Comparison of ENCODE assay signal across 8 cellular contexts in the genomic region with DNA sequence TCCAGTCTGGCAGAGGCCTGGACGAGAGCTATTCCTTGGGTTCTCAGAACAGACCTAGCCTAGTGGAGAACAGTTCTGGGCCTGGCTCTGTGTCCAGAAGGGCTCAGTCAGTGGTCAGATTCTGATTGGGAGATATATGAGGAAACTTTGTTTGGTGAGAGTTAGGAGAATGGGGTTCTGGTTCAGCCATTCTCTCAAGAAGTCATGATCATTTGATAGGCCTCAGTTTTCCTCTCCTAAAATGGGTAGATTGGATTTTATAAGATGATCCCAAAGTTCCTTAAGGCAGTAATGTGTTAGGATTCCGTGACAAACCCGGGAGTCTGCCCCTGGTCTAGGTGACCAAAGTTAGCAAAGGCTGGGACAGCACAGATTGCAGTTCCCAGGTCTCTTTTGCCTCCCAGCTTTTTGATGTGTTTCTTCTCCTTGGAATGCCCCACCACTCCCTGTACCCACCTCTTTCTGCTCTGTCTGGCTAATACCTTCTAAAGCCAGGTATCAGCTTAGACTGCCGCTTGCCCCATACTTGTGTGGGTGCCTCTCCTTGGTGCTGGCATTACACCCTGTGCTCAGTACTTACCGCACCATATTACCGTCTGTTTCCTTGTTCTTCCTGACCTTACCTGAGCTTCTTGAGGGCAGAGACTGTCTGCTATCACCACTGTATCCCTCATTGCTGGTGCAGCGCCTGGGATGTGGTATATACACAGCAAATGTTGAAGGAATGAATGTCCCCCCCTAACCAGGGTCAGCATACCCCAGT. TPM values are rescaled to one million over a fixed set of nuclear protein-coding genes. Genes with fewer than 3 reads are reported as not detected.
DNase-seq lines count a peak whose midpoint lies in the region; ATAC-seq and TF ChIP-seq lines count a peak whose summit lies in the region.

No MANE protein-coding gene starts in this region.

- WGBS in tibial nerve, 2 donors = 68 to 70% methylated on average over 7 of the region's 7 CpGs

- no peak for TF ChIP-seq POLR2A in tibial nerve (IDR thresholded peaks at IDR 0.05)

- H3K4me1 Mint-ChIP-seq in activated T-cell treated with anti-CD3 and anti-CD28 coated beads, Interleukin-2, amount 50 U/mL, for 4 hours (ENCODE audit: low read depth) = peaks cover 91% of the 10 kb centered on the region
- H3K4me1 Mint-ChIP-seq in chondrocyte (ENCODE audit: low read depth) = peaks cover 76% of the 10 kb centered on the region

- H3K36me3 ChIP-seq in mucosa of stomach (ENCODE audit: control insufficient read depth, insufficient read depth, low read length) (no peaks in the 10 kb centered on the region), tibial nerve (no peaks in the 10 kb centered on the region)

- H3K9ac ChIP-seq in mucosa of stomach (ENCODE audit: low read length) = peak overlapping the region; percentile 29

- H3K27me3 Mint-ChIP-seq in activated T-cell treated with anti-CD3 and anti-CD28 coated beads, Interleukin-2, amount 50 U/mL, for 4 hours (ENCODE audit: low read depth) = no peaks in the 10 kb centered on the region
- no peaks in the 10 kb centered on the region for H3K27me3 Mint-ChIP-seq in chondrocyte (ENCODE audit: low read depth)

- peaks cover 66% of the 10 kb centered on the region for H3K4me1 ChIP-seq in mucosa of stomach (ENCODE audit: control insufficient read depth, insufficient read depth, low read length)
- H3K4me1 ChIP-seq in tibial nerve = peaks cover 0 to 78% (median 66%) of the 10 kb centered on the region in 4 donors

- H3K4me3 ChIP-seq in mucosa of stomach (ENCODE audit: low read length) = no peak overlapping the region
- no peak overlapping the region for H3K4me3 ChIP-seq in tibial nerve

- H3K9me3 ChIP-seq in mucosa of stomach (ENCODE audit: control insufficient read depth, low read length) (no peaks in the 10 kb centered on the region), tibial nerve (peaks cover 0 to 6% (median 0%) of the 10 kb centered on the region in 4 donors)

- no peak for DNase-seq in activated T-cell treated with anti-CD3 and anti-CD28 coated beads, Interleukin-2, amount 50 U/mL, for 4 hours
- no peak for DNase-seq in activated T-cell treated with anti-CD3 and anti-CD28 coated beads, Interleukin-2, amount 50 U/mL, for 1 hour
- no peak for DNase-seq in chondrocyte (ENCODE audit: low spot score)
- no peak for DNase-seq in tibial nerve (ENCODE audit: low spot score in 2 of 2)
- DNase-seq in ureter (ENCODE audit: low spot score) = no peak
- no peak for DNase-seq in effector CD4-positive, alpha-beta T cell
- no peak for DNase-seq in amygdala (lab: John Stamatoyannopoulos, UW)

- TF ChIP-seq CTCF in chondrocyte (IDR thresholded peaks at IDR 0.05) (no peak), tibial nerve (IDR thresholded peaks at IDR 0.05) (no peak)

- peaks cover 4% of the 10 kb centered on the region for H3K9me3 Mint-ChIP-seq in activated T-cell treated with anti-CD3 and anti-CD28 coated beads, Interleukin-2, amount 50 U/mL, for 4 hours
- H3K9me3 Mint-ChIP-seq in chondrocyte (ENCODE audit: low read depth) = peaks cover 9% of the 10 kb centered on the region

- no peak for TF ChIP-seq EP300 in tibial nerve (IDR thresholded peaks at IDR 0.05)

- peak overlapping the region; percentile 72 for H3K27ac Mint-ChIP-seq in chondrocyte (ENCODE audit: unreplicated experiment)

- ATAC-seq in activated T-cell treated with anti-CD3 and anti-CD28 coated beads, Interleukin-2, amount 50 U/mL, for 4 hours = no peak

- peaks cover 24% of the 10 kb centered on the region for H3K36me3 Mint-ChIP-seq in activated T-cell treated with anti-CD3 and anti-CD28 coated beads, Interleukin-2, amount 50 U/mL, for 4 hours (ENCODE audit: insufficient read depth)
- peaks cover 4% of the 10 kb centered on the region for H3K36me3 Mint-ChIP-seq in chondrocyte (ENCODE audit: low read depth)

- peak overlapping the region; percentile 8 to 93 (median 65) for H3K27ac ChIP-seq in tibial nerve

- peak overlapping the region; percentile 72 for H3K4me3 Mint-ChIP-seq in activated T-cell treated with anti-CD3 and anti-CD28 coated beads, Interleukin-2, amount 50 U/mL, for 4 hours
- no peak overlapping the region for H3K4me3 Mint-ChIP-seq in chondrocyte (ENCODE audit: unreplicated experiment)

- H3K27me3 ChIP-seq in mucosa of stomach (ENCODE audit: control insufficient read depth, insufficient read depth, low read length) (no peaks in the 10 kb centered on the region), tibial nerve (no peaks in the 10 kb centered on the region)

RNA-seq across cellular contexts. Expression of gene SUSD6, which starts 25.5 kb away (rescaled TPM):
- 100 to 1,000 TPM in 2 of 3 donors, 10 to 100 TPM in 1; 97.4 to 108 (median 103) TPM for total RNA-seq in activated T-cell treated with anti-CD3 and anti-CD28 coated beads, Interleukin-2, amount 50 U/mL, for 4 hours
- 49.1 to 51.6 TPM (median 49.3 TPM) in 3 replicates for total RNA-seq in chondrocyte
- total RNA-seq in tibial nerve = 10 to 100 TPM; 54.4 to 66.3 (median 57.7) TPM
- 41.6 TPM for total RNA-seq in ureter
